16 cellular contexts compared by ENCODE assay signal in the genomic region with DNA sequence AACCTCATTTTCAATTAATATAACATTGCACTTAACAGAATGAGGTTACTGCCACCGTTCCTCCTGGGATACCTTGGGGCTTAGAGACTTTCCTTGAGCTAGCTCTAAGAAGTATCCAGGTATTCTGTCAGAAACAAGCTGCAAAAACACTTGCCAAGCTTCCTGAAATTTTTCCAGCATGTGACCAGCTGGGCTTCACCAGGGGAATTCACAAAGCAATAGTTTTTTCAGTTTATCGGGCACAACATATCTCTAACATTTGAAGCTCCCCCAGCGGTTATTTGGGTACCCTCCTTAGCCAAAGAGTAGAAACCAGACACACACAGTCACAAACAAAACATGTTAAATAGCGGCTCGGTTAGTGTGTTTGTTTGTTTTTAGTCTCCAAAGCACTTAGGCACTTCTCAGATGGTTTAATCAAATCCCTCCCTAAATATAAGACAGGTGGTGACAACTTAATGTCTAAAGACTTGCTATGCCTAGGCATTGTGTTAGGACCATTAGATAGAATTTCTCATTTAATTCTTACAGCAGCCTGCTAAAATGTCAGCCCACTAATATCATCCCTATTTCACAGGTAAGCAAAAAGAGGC.
DNase-seq lines count a peak whose midpoint lies in the region; ATAC-seq and TF ChIP-seq lines count a peak whose summit lies in the region.
"Had no signal": no experiment of that assay in that cellular context is flagged by ENCODE, and none has a peak within 500 bp of the region (broad histone marks: within the 10 kb centered on the region; RNA-seq: fewer than 3 reads in every experiment).

No MANE protein-coding gene starts in this region.

- no peak overlapping the region for H2AFZ ChIP-seq in PC-3 (ENCODE audit: low read length)
- H2AFZ ChIP-seq: GM23248 had no signal

- H3K4me2 ChIP-seq in PC-3 (ENCODE audit: low read length): peak overlapping the region; percentile 17
- H3K4me2 ChIP-seq: BLaER1 had no signal

- TF ChIP-seq POLR2A in thyroid gland (IDR thresholded peaks at IDR 0.05): no peak

- no peaks in the 10 kb centered on the region for H3K9me2 ChIP-seq in PC-3 (replicated peaks; ENCODE audit: low read length)

- H3K79me2 ChIP-seq in PC-3 (ENCODE audit: low read length): no peaks in the 10 kb centered on the region

- intact Hi-C loops in PC-3 (cut with micrococcal nuclease): no loop called here
- intact Hi-C loops in thyroid gland (cut with DNase I): no loop called here

- no peaks in the 10 kb centered on the region for H3F3A ChIP-seq in PC-3 (ENCODE audit: low read length, unreplicated experiment)

- ATAC-seq in PC-3: no peak
- no peak for ATAC-seq in HG03280 (IDR thresholded peaks at IDR 0.05; ENCODE audit: unreplicated experiment)
- ATAC-seq: GM12878 had no signal

- CTCF ChIA-PET in HEK293 (lab: Yijun Ruan, JAX) (interaction anchor here (0.7 to 1.1 kb wide), 3 partner anchors 49 to 555 kb away, joined by 3 read pairs; no protein-coding TSS in a partner anchor), PC-3 (lab: Charles Lee) (no interaction called here)

- H3K9me3 ChIP-seq in HEK293 (ENCODE audit: control insufficient read depth, insufficient read depth, low read depth, low read length) (no peaks in the 10 kb centered on the region), PC-3 (ENCODE audit: low read length) (no peaks in the 10 kb centered on the region), thyroid gland (no peaks in the 10 kb centered on the region)
- H3K9me3 ChIP-seq: BLaER1, HAP-1 had no signal

- peak overlapping the region; percentile 44 for H3K9ac ChIP-seq in PC-3 (ENCODE audit: low read length)
- H3K9ac ChIP-seq: BLaER1, GM23248 had no signal

- H3K36me3 ChIP-seq in HEK293 (ENCODE audit: control insufficient read depth in 2 of 2, insufficient read depth in 1 of 2, low read length in 2 of 2) (no peaks in the 10 kb centered on the region), PC-3 (ENCODE audit: low read depth, low read length) (no peaks in the 10 kb centered on the region), thyroid gland (no peaks in the 10 kb centered on the region)
- H3K36me3 ChIP-seq: BLaER1, HAP-1 had no signal

- BruUV-seq in PC-3 (replicated peaks; lab: Mats Ljungman, UMichigan): no TSS peak

- no peaks in the 10 kb centered on the region for H4K20me1 ChIP-seq in PC-3 (ENCODE audit: low read length)
- H4K20me1 ChIP-seq: BLaER1 had no signal

- H3K27ac ChIP-seq in HEK293 (ENCODE audit: extremely low read depth, low read depth, low read length) (no peak overlapping the region), PC-3 (ENCODE audit: low read length) (peak overlapping the region; percentile 86), thyroid gland (no peak overlapping the region)
- H3K27ac ChIP-seq: BLaER1, GM23248, HL-60 had no signal

- POLR2A ChIA-PET in HEK293 (lab: Yijun Ruan, JAX): no interaction called here
- POLR2A ChIA-PET in PC-3 (lab: Charles Lee; ENCODE audit: unreplicated experiment): no interaction called here

- TF ChIP-seq CTCF in HEK293 (tag by site-specific recombination; IDR thresholded peaks at IDR 0.05) (no peak), PC-3 (conservative IDR thresholded peaks at IDR 0.05; ENCODE audit: low read depth, low read length) (no peak), thyroid gland (IDR thresholded peaks at IDR 0.05) (no peak)

- no peak overlapping the region for H3K4me3 ChIP-seq in HEK293 (ENCODE audit: low read depth, low read length)
- no peak overlapping the region for H3K4me3 ChIP-seq in PC-3 (ENCODE audit: low read length)
- H3K4me3 ChIP-seq in thyroid gland (replicated peaks in 1 of 3): no peak overlapping the region
- H3K4me3 ChIP-seq: BLaER1, GM12878, GM23248, HAP-1 had no signal

- 35 to 51% methylated on average over 5 of the region's 5 CpGs for WGBS in thyroid gland, 2 donors

- H3K4me1 ChIP-seq in HEK293 (ENCODE audit: control insufficient read depth, insufficient read depth, low read length) (no peaks in the 10 kb centered on the region; the same call in 1 of the 2 replicates), PC-3 (ENCODE audit: insufficient read depth, low read length) (peaks cover 37% of the 10 kb centered on the region), thyroid gland (peaks cover 10 to 12% of the 10 kb centered on the region in 2 donors)

- DNase-seq in NCI-H748 (lab: John Stamatoyannopoulos, UW; ENCODE audit: unreplicated experiment) (peak; percentile 17), NCI-H748 treated with DMSO at 0.1 percent for 48 hours (lab: John Stamatoyannopoulos, UW) (no peak), PC-3 (no peak), thyroid gland (peak; percentile 32 to 38)
- DNase-seq in activated CD4-positive, alpha-beta T cell treated with anti-CD3 and anti-CD28 coated beads for 4 hours: no peak
- DNase-seq: AML-193; CD4-positive, alpha-beta memory T cell; DND-41; EL; GM23248 had no signal

- H3K27me3 ChIP-seq in PC-3 (ENCODE audit: low read length) (no peaks in the 10 kb centered on the region), thyroid gland (no peaks in the 10 kb centered on the region)
- H3K27me3 ChIP-seq: BLaER1 had no signal

TF ChIP-seq in HEK293, 187 proteins besides CTCF, POLR2A, EP300 and RAD21:
- peak; percentile 91 for TF ChIP-seq WT1 (tag by site-specific recombination; IDR thresholded peaks at IDR 0.05)
- no peak for TF ChIP-seq ZNF114 (tag by site-specific recombination; IDR thresholded peaks at IDR 0.05)
- TF ChIP-seq, protein P1, sequence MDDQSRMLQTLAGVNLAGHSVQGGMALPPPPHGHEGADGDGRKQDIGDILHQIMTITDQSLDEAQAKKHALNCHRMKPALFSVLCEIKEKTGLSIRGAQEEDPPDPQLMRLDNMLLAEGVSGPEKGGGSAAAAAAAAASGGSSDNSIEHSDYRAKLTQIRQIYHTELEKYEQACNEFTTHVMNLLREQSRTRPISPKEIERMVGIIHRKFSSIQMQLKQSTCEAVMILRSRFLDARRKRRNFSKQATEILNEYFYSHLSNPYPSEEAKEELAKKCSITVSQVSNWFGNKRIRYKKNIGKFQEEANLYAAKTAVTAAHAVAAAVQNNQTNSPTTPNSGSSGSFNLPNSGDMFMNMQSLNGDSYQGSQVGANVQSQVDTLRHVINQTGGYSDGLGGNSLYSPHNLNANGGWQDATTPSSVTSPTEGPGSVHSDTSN (CRISPR knock-in tag; IDR thresholded peaks at IDR 0.05): no peak
- TF ChIP-seq, protein P2, sequence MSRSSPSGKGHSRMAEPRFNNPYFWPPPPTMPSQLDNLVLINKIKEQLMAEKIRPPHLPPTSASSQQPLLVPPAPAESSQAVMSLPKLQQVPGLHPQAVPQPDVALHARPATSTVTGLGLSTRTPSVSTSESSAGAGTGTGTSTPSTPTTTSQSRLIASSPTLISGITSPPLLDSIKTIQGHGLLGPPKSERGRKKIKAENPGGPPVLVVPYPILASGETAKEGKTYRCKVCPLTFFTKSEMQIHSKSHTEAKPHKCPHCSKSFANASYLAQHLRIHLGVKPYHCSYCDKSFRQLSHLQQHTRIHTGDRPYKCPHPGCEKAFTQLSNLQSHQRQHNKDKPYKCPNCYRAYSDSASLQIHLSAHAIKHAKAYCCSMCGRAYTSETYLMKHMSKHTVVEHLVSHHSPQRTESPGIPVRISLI (tag by site-specific recombination; IDR thresholded peaks at IDR 0.05): no peak
TF ChIP-seq in HEK293: peak in this region for 1.

Comparison
In these comparisons a context has a peak if more than half of its experiments do, and no peak if none do; other contexts are left out.
1. DNase-seq: peak in NCI-H748 (single experiment) and thyroid gland (2 of 2); none in NCI-H748 treated with DMSO at 0.1 percent for 48 hours (single experiment), PC-3 (single experiment) and activated CD4-positive, alpha-beta T cell treated with anti-CD3 and anti-CD28 coated beads for 4 hours (0 of 2).